ENCODE assay signal across 10 cellular contexts in the genomic region with DNA sequence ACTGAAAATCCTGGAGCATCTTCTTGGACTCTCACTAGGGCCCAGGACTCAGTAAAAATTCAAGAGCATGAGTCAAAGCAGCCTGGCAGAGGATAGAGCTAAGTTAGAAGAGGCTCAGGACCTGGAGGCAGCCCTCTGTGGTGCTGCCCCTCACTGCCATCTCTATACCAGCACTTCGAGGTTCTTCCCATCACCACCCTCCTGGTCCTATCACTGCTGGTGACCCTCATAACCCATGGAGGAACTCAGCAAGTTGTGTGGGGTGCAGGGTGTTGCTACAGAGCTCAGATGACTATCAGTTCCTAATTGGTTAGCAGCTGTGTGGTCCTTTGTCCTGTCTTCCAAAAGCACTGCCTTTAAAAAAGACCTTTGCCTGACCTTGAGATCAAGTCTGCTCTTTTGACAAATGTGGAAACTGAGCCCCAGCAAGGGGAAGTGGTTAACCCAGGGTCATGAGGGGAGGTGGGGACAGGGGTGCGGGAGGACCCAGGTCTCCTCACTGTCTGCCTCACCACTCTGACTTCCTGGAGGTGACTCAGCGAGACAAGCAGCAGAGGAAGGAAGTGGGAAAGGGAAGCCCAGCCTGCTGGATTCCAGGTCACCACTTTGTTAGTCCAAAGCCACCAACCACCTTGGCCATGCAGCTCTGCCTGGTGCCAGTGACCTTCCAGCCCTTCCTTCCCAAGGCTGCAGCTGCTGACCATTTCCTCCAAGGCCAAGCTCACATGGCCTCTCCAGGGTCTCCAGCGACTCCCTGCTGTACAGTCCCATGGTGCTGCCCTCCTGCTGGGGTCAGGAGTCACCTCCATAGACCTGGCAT.
A peak's percentile ranks its signal among the peaks of the same experiment; 100 is the strongest.
DNase-seq lines count a peak whose midpoint lies in the region; ATAC-seq and TF ChIP-seq lines count a peak whose summit lies in the region.
"Had no signal": no experiment of that assay in that cellular context is flagged by ENCODE, and none has a peak within 500 bp of the region (broad histone marks: within the 10 kb centered on the region; RNA-seq: fewer than 3 reads in every experiment).

No MANE protein-coding gene starts in this region.

- H3K27me3 ChIP-seq in ACC112 (ENCODE audit: insufficient read depth, low read length) (no peaks in the 10 kb centered on the region), GM06990 (replicated peaks; ENCODE audit: control insufficient read depth, insufficient read depth, low read length) (no peaks in the 10 kb centered on the region), foreskin keratinocyte (no peaks in the 10 kb centered on the region)

- no peaks in the 10 kb centered on the region for H3K79me2 ChIP-seq in ACC112 (ENCODE audit: control insufficient read depth, insufficient read depth, low read length, unreplicated experiment)

- peak; percentile 48 for DNase-seq in GM06990 (ENCODE audit: extremely low read depth, insufficient read length)
- peak; percentile 99 for DNase-seq in SKM-1 (lab: John Stamatoyannopoulos, UW; ENCODE audit: unreplicated experiment)
- DNase-seq in foreskin keratinocyte: no peak
- no peak for DNase-seq in NCI-H2029 (lab: John Stamatoyannopoulos, UW)
- DNase-seq: cerebellar nuclear complex had no signal

- ATAC-seq in foreskin keratinocyte: peak; percentile 44
- ATAC-seq in HG02973 (IDR thresholded peaks at IDR 0.05; ENCODE audit: unreplicated experiment): no peak
- no peak for ATAC-seq in HG03139 (IDR thresholded peaks at IDR 0.05; ENCODE audit: unreplicated experiment)
- no peak for ATAC-seq in HG03280 (IDR thresholded peaks at IDR 0.05; ENCODE audit: unreplicated experiment)

- H3K4me3 ChIP-seq in ACC112 (ENCODE audit: low read depth, low read length) (no peak overlapping the region), GM06990 (replicated peaks; ENCODE audit: low read depth, low read length) (no peak overlapping the region)
- H3K4me3 ChIP-seq: SK-N-MC had no signal

- H2AFZ ChIP-seq in ACC112 (ENCODE audit: low read length, unreplicated experiment): no peak overlapping the region

- H3K36me3 ChIP-seq in ACC112 (ENCODE audit: insufficient read depth, low read length) (no peaks in the 10 kb centered on the region), GM06990 (ENCODE audit: control insufficient read depth, insufficient read depth, low read length) (no peaks in the 10 kb centered on the region)

- TF ChIP-seq CTCF in GM06990 (IDR thresholded peaks at IDR 0.05; ENCODE audit: insufficient read depth, low read length, poor library complexity, severe bottlenecking) (no peak), foreskin keratinocyte (conservative IDR thresholded peaks at IDR 0.05) (no peak)

- H3K27ac ChIP-seq in ACC112 (ENCODE audit: low read depth, low read length) (0 out of 2 replicates have a peak overlapping the region, but pooled peaks have one; percentile 4), foreskin keratinocyte (no peak overlapping the region)
- H3K27ac ChIP-seq: SK-N-MC had no signal

- H3K4me1 ChIP-seq in ACC112 (ENCODE audit: control insufficient read depth, insufficient read depth, low read length, unreplicated experiment): peaks cover 29% of the 10 kb centered on the region
- H3K4me1 ChIP-seq in foreskin keratinocyte: peaks cover 27% of the 10 kb centered on the region

Comparison
In these comparisons a context has a peak if more than half of its experiments do, and no peak if none do; other contexts are left out.
1. DNase-seq: peak in GM06990 (single experiment) and SKM-1 (single experiment); none in foreskin keratinocyte (0 of 2) and NCI-H2029 (single experiment).